ENCODE assay signal across 17 cellular contexts in the genomic region with DNA sequence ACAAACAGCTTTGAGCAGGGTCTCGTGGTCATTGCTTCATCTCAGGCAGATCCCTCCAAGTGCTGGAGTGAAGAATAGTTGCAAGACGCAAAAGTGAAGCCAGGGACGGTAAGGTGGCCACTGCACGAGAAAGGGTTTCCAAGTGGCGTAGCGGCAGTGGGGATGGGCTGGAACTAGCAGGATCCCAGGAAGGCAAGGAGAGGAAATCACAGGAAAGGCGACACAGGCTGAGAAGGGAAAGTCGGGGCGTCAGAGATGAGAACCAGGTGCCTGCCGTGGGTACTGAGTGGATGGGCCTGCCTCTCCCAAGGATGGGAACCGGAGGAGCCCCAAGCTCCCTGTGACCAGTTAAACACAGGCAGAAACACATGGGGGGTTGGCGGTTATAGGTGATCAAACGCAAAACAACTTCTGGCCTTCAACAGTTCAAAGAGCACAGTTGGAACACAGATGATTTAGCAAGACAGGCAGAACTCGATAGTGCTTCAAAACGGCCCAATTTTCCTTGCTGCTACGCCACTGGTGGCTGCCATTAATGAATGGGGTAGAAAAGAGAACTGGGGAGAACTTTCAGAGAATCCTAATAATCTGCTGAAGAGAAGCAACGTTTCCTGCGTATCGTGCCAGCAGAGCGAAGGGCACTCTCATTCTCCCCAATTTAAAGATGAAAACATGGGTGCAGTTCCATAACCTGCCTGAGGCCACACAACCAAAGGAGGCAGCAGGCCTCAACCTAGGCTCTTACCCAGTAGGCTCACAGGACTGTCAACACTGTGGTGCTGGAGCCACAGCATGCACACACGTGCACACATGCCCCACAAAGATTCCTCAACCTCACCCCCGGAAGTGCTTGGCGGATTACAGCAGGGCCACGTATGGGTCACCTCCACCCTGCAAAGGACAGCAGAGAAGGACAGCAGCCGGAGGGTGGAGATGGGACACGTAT.
DNase-seq lines count a peak whose midpoint lies in the region; ATAC-seq and TF ChIP-seq lines count a peak whose summit lies in the region.
"Had no signal": no experiment of that assay in that cellular context is flagged by ENCODE, and none has a peak within 500 bp of the region (broad histone marks: within the 10 kb centered on the region; RNA-seq: fewer than 3 reads in every experiment).

No MANE protein-coding gene starts in this region.

- no peaks in the 10 kb centered on the region for H3K27me3 ChIP-seq in RWPE2 (ENCODE audit: insufficient read depth, poor library complexity, severe bottlenecking)
- H3K27me3 ChIP-seq: BE2C had no signal

- TF ChIP-seq CTCF in activated CD8-positive, alpha-beta T cell treated with anti-CD3 and anti-CD28 coated beads for 36 hours (IDR thresholded peaks at IDR 0.05) = no peak
- TF ChIP-seq CTCF in RWPE2 (IDR thresholded peaks at IDR 0.05; ENCODE audit: poor library complexity, severe bottlenecking) (no peak), type B pancreatic cell (conservative IDR thresholded peaks at IDR 0.05) (peak; percentile 44)

- CTCF ChIA-PET in activated CD8-positive, alpha-beta T cell treated with anti-CD3 and anti-CD28 coated beads, Interleukin-2, amount 10 ng/mL, durations not matched to agents 7 days and 5 days (lab: Charles Lee) = no interaction called here
- CTCF ChIA-PET in activated CD8-positive, alpha-beta T cell treated with anti-CD3 and anti-CD28 coated beads for 36 hours (lab: Charles Lee) = interaction anchor here (0.7 kb wide), 1 partner anchor 24 kb away, joined by 3 read pairs; no protein-coding TSS in a partner anchor

- H3K4me1 ChIP-seq in RWPE2 (ENCODE audit: insufficient read depth, poor library complexity, severe bottlenecking) = peaks cover 27% of the 10 kb centered on the region
- H3K4me1 ChIP-seq: BE2C had no signal

- H3K4me1 Mint-ChIP-seq in activated CD8-positive, alpha-beta T cell treated with anti-CD3 and anti-CD28 coated beads, Interleukin-2, amount 10 ng/mL, durations not matched to agents 7 days and 5 days (ENCODE audit: low read depth) = peaks cover 12% of the 10 kb centered on the region
- H3K4me1 Mint-ChIP-seq in activated CD8-positive, alpha-beta T cell treated with anti-CD3 and anti-CD28 coated beads for 36 hours (ENCODE audit: low read depth) = no peaks in the 10 kb centered on the region
- H3K4me1 Mint-ChIP-seq in type B pancreatic cell (ENCODE audit: unreplicated experiment) = peaks cover 41% of the 10 kb centered on the region

- peak overlapping the region; percentile 0 for H3K27ac Mint-ChIP-seq in activated CD8-positive, alpha-beta T cell treated with anti-CD3 and anti-CD28 coated beads, Interleukin-2, amount 10 ng/mL, durations not matched to agents 7 days and 5 days
- H3K27ac Mint-ChIP-seq in activated CD8-positive, alpha-beta T cell treated with anti-CD3 and anti-CD28 coated beads for 36 hours = no peak overlapping the region
- no peak overlapping the region for H3K27ac Mint-ChIP-seq in type B pancreatic cell
- H3K27ac Mint-ChIP-seq: activated T-helper 2 cell treated with anti-CD3 and anti-CD28 coated beads, Interferon-gamma antibody, Interleukin-2, Interleukin-4, amounts not matched to agents 10 μg/mL and 5 μg/mL and 100 μg/mL, durations not matched to agents 14 hours and 24 hours and 36 hours had no signal

- no peak for ATAC-seq in activated CD8-positive, alpha-beta T cell treated with anti-CD3 and anti-CD28 coated beads, Interleukin-2, amount 10 ng/mL, durations not matched to agents 7 days and 5 days
- ATAC-seq in activated CD8-positive, alpha-beta T cell treated with anti-CD3 and anti-CD28 coated beads for 36 hours = no peak
- ATAC-seq in RWPE2 (ENCODE audit: low read depth) (no peak), HG03139 (IDR thresholded peaks at IDR 0.05; ENCODE audit: unreplicated experiment) (no peak), HG03280 (IDR thresholded peaks at IDR 0.05; ENCODE audit: unreplicated experiment) (no peak)
- ATAC-seq: left lobe of liver had no signal

- no peaks in the 10 kb centered on the region for H3K9me3 Mint-ChIP-seq in activated CD8-positive, alpha-beta T cell treated with anti-CD3 and anti-CD28 coated beads, Interleukin-2, amount 10 ng/mL, durations not matched to agents 7 days and 5 days (ENCODE audit: insufficient read depth)
- H3K9me3 Mint-ChIP-seq in activated CD8-positive, alpha-beta T cell treated with anti-CD3 and anti-CD28 coated beads for 36 hours = no peaks in the 10 kb centered on the region
- H3K9me3 Mint-ChIP-seq in type B pancreatic cell = no peaks in the 10 kb centered on the region
- H3K9me3 Mint-ChIP-seq: activated T-helper 2 cell treated with anti-CD3 and anti-CD28 coated beads, Interferon-gamma antibody, Interleukin-2, Interleukin-4, amounts not matched to agents 10 μg/mL and 5 μg/mL and 100 μg/mL, durations not matched to agents 14 hours and 24 hours and 36 hours had no signal

- H3K9me3 ChIP-seq in RWPE2 (ENCODE audit: severe bottlenecking) = no peaks in the 10 kb centered on the region
- H3K9me3 ChIP-seq: BE2C had no signal

- H3K4me3 Mint-ChIP-seq in activated CD8-positive, alpha-beta T cell treated with anti-CD3 and anti-CD28 coated beads, Interleukin-2, amount 10 ng/mL, durations not matched to agents 7 days and 5 days = no peak overlapping the region
- H3K4me3 Mint-ChIP-seq in activated CD8-positive, alpha-beta T cell treated with anti-CD3 and anti-CD28 coated beads for 36 hours = no peak overlapping the region
- H3K4me3 Mint-ChIP-seq in type B pancreatic cell = no peak overlapping the region

- H3K36me3 Mint-ChIP-seq in activated CD8-positive, alpha-beta T cell treated with anti-CD3 and anti-CD28 coated beads, Interleukin-2, amount 10 ng/mL, durations not matched to agents 7 days and 5 days (ENCODE audit: low read depth) = peaks cover 3% of the 10 kb centered on the region
- H3K36me3 Mint-ChIP-seq in activated CD8-positive, alpha-beta T cell treated with anti-CD3 and anti-CD28 coated beads for 36 hours (ENCODE audit: low read depth) = no peaks in the 10 kb centered on the region
- H3K36me3 Mint-ChIP-seq in type B pancreatic cell = peaks cover 32% of the 10 kb centered on the region

- DNase-seq in activated CD8-positive, alpha-beta T cell treated with anti-CD3 and anti-CD28 coated beads, Interleukin-2, amount 10 ng/mL, durations not matched to agents 7 days and 5 days = no peak
- no peak for DNase-seq in activated CD8-positive, alpha-beta T cell treated with anti-CD3 and anti-CD28 coated beads for 36 hours
- DNase-seq in RWPE2 (ENCODE audit: low spot score) (no peak), iPS-NIHi11 (ENCODE audit: low spot score) (peak; percentile 11), type B pancreatic cell (ENCODE audit: extremely low spot score, unreplicated experiment) (no peak), LoVo (ENCODE audit: low spot score) (no peak)
- DNase-seq: Calu3, EL, NCI-H187, NCI-H774, retina, T-helper 2 cell had no signal

- peak overlapping the region; percentile 30 for H3K27ac ChIP-seq in RWPE2 (ENCODE audit: poor library complexity, severe bottlenecking)

- no peaks in the 10 kb centered on the region for H3K27me3 Mint-ChIP-seq in activated CD8-positive, alpha-beta T cell treated with anti-CD3 and anti-CD28 coated beads, Interleukin-2, amount 10 ng/mL, durations not matched to agents 7 days and 5 days (ENCODE audit: low read depth)
- H3K27me3 Mint-ChIP-seq in activated CD8-positive, alpha-beta T cell treated with anti-CD3 and anti-CD28 coated beads for 36 hours = no peaks in the 10 kb centered on the region
- no peaks in the 10 kb centered on the region for H3K27me3 Mint-ChIP-seq in type B pancreatic cell

- no peak overlapping the region for H3K4me3 ChIP-seq in RWPE2 (ENCODE audit: severe bottlenecking)

- POLR2A ChIA-PET in activated CD8-positive, alpha-beta T cell treated with anti-CD3 and anti-CD28 coated beads, Interleukin-2, amount 10 ng/mL, durations not matched to agents 7 days and 5 days (lab: Charles Lee) = no interaction called here
- POLR2A ChIA-PET in activated CD8-positive, alpha-beta T cell treated with anti-CD3 and anti-CD28 coated beads for 36 hours (lab: Charles Lee) = no interaction called here

- intact Hi-C loops in activated CD8-positive, alpha-beta T cell treated with anti-CD3 and anti-CD28 coated beads for 36 hours (cut with micrococcal nuclease) = no loop called here

- peaks cover 7% of the 10 kb centered on the region for H3K36me3 ChIP-seq in RWPE2 (ENCODE audit: low read depth)
- H3K36me3 ChIP-seq: BE2C had no signal
